Comparison of ENCODE assay signal across 8 cellular contexts in the genomic region with DNA sequence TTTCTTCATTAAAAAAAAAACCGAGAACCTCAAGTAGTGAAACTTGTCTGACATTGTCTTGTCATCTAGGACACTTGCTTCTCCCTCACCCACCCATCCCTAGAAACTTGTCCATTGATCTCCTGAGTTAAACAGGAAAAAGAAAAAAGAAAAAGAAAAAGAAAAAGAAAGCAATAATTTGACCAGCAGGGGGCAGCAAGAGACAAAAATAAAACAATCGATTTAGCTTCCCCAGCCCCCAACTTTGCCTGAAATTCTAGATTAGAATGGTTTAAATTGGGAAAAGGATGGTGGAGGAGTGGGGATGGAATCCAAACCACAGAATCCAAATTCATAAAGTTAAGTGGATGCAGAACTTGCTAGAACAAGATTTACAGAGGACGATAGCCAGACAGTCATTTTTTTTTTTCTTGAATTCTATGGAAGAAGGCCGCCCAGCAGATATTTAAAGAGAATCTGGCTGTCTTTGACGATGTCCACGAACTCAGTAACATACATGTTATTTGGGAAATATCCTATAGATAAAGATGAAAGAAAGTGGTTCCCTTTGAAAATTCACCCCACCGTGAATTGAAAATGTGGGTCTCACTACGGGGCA.
DNase-seq lines count a peak whose midpoint lies in the region; TF ChIP-seq lines count a peak whose summit lies in the region.

No MANE protein-coding gene starts in this region.

- H3K9me3 ChIP-seq in Peyer's patch = no peaks in the 10 kb centered on the region

- no peak overlapping the region for H3K27ac ChIP-seq in Peyer's patch

- H3K4me1 ChIP-seq in Peyer's patch = no peaks in the 10 kb centered on the region

- no peaks in the 10 kb centered on the region for H3K36me3 ChIP-seq in Peyer's patch

- TF ChIP-seq CTCF in Peyer's patch (IDR thresholded peaks at IDR 0.05) (peak; percentile 22 to 78 (median 56)), epithelial cell of esophagus (IDR thresholded peaks at IDR 0.05; ENCODE audit: insufficient read depth, low read depth, low read length, missing control alignments) (peak; percentile 48)

- DNase-seq in NCI-H2107 treated with DMSO at 0.1 percent for 48 hours (lab: John Stamatoyannopoulos, UW; ENCODE audit: unreplicated experiment) (peak; percentile 28), NCI-H2107 (lab: John Stamatoyannopoulos, UW) (no peak), HuH-7.5 (ENCODE audit: low spot score) (peak; percentile 25), Peyer's patch (no peak), epithelial cell of esophagus (ENCODE audit: low read depth) (peak; percentile 44), non-pigmented ciliary epithelial cell (ENCODE audit: low read depth) (peak; percentile 10), islet precursor cell (no peak), 8988T (no peak)

- no peak for TF ChIP-seq POLR2A in Peyer's patch (IDR thresholded peaks at IDR 0.05)

- no peaks in the 10 kb centered on the region for H3K27me3 ChIP-seq in Peyer's patch

- H3K4me3 ChIP-seq in Peyer's patch (no peak overlapping the region), epithelial cell of esophagus (ENCODE audit: low read length) (no peak overlapping the region)

Comparison
In these comparisons a context has a peak if more than half of its experiments do, and no peak if none do; other contexts are left out.
1. DNase-seq: peak in NCI-H2107 treated with DMSO at 0.1 percent for 48 hours (single experiment), HuH-7.5 (single experiment), epithelial cell of esophagus (single experiment) and non-pigmented ciliary epithelial cell (single experiment); none in NCI-H2107 (single experiment), Peyer's patch (0 of 3), islet precursor cell (single experiment) and 8988T (single experiment).